In genomic region chr6:30610065-30610464, GRCh38 we compare ENCODE assay signal across 1 cellular context.
TF ChIP-seq lines count a peak whose summit lies in the region.

No MANE protein-coding gene starts in this region.

TF ChIP-seq in HepG2, 621 proteins besides CTCF, POLR2A, EP300 and RAD21:
- TF ChIP-seq TMF1 (CRISPR knock-in tag; IDR thresholded peaks at IDR 0.05; ENCODE audit: low read depth) (no peak), NFYB (CRISPR knock-in tag; IDR thresholded peaks at IDR 0.05) (no peak), ZNF615 (CRISPR knock-in tag; IDR thresholded peaks at IDR 0.05; ENCODE audit: borderline replicate concordance) (no peak), TRIM24 (CRISPR knock-in tag; IDR thresholded peaks at IDR 0.05) (no peak), POLR2G (IDR thresholded peaks at IDR 0.05; ENCODE audit: low read depth, low read length) (peak; percentile 75), RBM22 (optimal IDR thresholded peaks at IDR 0.05; ENCODE audit: low read length) (peak; percentile 29), ZFP82 (CRISPR knock-in tag; IDR thresholded peaks at IDR 0.05; ENCODE audit: borderline replicate concordance) (no peak), KLF16 (CRISPR knock-in tag; IDR thresholded peaks at IDR 0.05) (no peak)
- TF ChIP-seq, protein P1, sequence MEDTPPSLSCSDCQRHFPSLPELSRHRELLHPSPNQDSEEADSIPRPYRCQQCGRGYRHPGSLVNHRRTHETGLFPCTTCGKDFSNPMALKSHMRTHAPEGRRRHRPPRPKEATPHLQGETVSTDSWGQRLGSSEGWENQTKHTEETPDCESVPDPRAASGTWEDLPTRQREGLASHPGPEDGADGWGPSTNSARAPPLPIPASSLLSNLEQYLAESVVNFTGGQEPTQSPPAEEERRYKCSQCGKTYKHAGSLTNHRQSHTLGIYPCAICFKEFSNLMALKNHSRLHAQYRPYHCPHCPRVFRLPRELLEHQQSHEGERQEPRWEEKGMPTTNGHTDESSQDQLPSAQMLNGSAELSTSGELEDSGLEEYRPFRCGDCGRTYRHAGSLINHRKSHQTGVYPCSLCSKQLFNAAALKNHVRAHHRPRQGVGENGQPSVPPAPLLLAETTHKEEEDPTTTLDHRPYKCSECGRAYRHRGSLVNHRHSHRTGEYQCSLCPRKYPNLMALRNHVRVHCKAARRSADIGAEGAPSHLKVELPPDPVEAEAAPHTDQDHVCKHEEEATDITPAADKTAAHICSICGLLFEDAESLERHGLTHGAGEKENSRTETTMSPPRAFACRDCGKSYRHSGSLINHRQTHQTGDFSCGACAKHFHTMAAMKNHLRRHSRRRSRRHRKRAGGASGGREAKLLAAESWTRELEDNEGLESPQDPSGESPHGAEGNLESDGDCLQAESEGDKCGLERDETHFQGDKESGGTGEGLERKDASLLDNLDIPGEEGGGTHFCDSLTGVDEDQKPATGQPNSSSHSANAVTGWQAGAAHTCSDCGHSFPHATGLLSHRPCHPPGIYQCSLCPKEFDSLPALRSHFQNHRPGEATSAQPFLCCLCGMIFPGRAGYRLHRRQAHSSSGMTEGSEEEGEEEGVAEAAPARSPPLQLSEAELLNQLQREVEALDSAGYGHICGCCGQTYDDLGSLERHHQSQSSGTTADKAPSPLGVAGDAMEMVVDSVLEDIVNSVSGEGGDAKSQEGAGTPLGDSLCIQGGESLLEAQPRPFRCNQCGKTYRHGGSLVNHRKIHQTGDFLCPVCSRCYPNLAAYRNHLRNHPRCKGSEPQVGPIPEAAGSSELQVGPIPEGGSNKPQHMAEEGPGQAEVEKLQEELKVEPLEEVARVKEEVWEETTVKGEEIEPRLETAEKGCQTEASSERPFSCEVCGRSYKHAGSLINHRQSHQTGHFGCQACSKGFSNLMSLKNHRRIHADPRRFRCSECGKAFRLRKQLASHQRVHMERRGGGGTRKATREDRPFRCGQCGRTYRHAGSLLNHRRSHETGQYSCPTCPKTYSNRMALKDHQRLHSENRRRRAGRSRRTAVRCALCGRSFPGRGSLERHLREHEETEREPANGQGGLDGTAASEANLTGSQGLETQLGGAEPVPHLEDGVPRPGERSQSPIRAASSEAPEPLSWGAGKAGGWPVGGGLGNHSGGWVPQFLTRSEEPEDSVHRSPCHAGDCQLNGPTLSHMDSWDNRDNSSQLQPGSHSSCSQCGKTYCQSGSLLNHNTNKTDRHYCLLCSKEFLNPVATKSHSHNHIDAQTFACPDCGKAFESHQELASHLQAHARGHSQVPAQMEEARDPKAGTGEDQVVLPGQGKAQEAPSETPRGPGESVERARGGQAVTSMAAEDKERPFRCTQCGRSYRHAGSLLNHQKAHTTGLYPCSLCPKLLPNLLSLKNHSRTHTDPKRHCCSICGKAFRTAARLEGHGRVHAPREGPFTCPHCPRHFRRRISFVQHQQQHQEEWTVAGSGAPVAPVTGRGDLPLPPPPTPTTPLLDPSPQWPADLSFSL (CRISPR knock-in tag; IDR thresholded peaks at IDR 0.05) = no peak
- TF ChIP-seq, protein P2, sequence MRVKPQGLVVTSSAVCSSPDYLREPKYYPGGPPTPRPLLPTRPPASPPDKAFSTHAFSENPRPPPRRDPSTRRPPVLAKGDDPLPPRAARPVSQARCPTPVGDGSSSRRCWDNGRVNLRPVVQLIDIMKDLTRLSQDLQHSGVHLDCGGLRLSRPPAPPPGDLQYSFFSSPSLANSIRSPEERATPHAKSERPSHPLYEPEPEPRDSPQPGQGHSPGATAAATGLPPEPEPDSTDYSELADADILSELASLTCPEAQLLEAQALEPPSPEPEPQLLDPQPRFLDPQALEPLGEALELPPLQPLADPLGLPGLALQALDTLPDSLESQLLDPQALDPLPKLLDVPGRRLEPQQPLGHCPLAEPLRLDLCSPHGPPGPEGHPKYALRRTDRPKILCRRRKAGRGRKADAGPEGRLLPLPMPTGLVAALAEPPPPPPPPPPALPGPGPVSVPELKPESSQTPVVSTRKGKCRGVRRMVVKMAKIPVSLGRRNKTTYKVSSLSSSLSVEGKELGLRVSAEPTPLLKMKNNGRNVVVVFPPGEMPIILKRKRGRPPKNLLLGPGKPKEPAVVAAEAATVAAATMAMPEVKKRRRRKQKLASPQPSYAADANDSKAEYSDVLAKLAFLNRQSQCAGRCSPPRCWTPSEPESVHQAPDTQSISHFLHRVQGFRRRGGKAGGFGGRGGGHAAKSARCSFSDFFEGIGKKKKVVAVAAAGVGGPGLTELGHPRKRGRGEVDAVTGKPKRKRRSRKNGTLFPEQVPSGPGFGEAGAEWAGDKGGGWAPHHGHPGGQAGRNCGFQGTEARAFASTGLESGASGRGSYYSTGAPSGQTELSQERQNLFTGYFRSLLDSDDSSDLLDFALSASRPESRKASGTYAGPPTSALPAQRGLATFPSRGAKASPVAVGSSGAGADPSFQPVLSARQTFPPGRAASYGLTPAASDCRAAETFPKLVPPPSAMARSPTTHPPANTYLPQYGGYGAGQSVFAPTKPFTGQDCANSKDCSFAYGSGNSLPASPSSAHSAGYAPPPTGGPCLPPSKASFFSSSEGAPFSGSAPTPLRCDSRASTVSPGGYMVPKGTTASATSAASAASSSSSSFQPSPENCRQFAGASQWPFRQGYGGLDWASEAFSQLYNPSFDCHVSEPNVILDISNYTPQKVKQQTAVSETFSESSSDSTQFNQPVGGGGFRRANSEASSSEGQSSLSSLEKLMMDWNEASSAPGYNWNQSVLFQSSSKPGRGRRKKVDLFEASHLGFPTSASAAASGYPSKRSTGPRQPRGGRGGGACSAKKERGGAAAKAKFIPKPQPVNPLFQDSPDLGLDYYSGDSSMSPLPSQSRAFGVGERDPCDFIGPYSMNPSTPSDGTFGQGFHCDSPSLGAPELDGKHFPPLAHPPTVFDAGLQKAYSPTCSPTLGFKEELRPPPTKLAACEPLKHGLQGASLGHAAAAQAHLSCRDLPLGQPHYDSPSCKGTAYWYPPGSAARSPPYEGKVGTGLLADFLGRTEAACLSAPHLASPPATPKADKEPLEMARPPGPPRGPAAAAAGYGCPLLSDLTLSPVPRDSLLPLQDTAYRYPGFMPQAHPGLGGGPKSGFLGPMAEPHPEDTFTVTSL (CRISPR knock-in tag; IDR thresholded peaks at IDR 0.05; ENCODE audit: borderline replicate concordance) = 0 out of 2 replicates have a peak, but pooled peaks have one; percentile 1
